28 cellular contexts compared by ENCODE assay signal in genomic region chr5:148708854-148709253, GRCh38. TPM values are rescaled to one million over a fixed set of nuclear protein-coding genes. Genes with fewer than 3 reads are reported as not detected.
A peak's percentile ranks its signal among the peaks of the same experiment; 100 is the strongest.
DNase-seq lines count a peak whose midpoint lies in the region; ATAC-seq and TF ChIP-seq lines count a peak whose summit lies in the region.
"Had no signal": no experiment of that assay in that cellular context is flagged by ENCODE, and none has a peak within 500 bp of the region (broad histone marks: within the 10 kb centered on the region; RNA-seq: fewer than 3 reads in every experiment).

No MANE protein-coding gene starts in this region.

- no TSS peak for BruUV-seq in A673 (replicated peaks; lab: Mats Ljungman, UMichigan)

- TF ChIP-seq CTCF in A673 (conservative IDR thresholded peaks at IDR 0.05; ENCODE audit: low read depth, low read length) (no peak), epithelial cell of esophagus (IDR thresholded peaks at IDR 0.05; ENCODE audit: insufficient read depth, low read depth, low read length, missing control alignments) (no peak)

- no peaks in the 10 kb centered on the region for H3K36me3 Mint-ChIP-seq in activated T-cell treated with anti-CD3 and anti-CD28 coated beads, Interleukin-2, amount 50 U/mL, for 24 hours (ENCODE audit: low read depth)
- H3K36me3 Mint-ChIP-seq: IgD-negative memory B cell had no signal

- H3K9me3 ChIP-seq in A673 (ENCODE audit: low read depth, low read length, poor library complexity, severe bottlenecking) = no peaks in the 10 kb centered on the region
- H3K9me3 ChIP-seq: HAP-1, left lung, upper lobe of left lung had no signal

- intact Hi-C loops in A673 (cut with micrococcal nuclease; ENCODE audit: unreplicated experiment) = no loop called here

- DNase-seq in activated T-cell treated with anti-CD3 and anti-CD28 coated beads, Interleukin-2, amount 50 U/mL, for 24 hours = no peak
- DNase-seq in activated T-cell treated with anti-CD3 and anti-CD28 coated beads for 4 hours (no peak), A673 (ENCODE audit: low spot score) (peak; percentile 55), NCI-H226 (peak; percentile 41), epithelial cell of esophagus (ENCODE audit: low read depth) (peak; percentile 28), NCI-H2227 (lab: John Stamatoyannopoulos, UW; ENCODE audit: unreplicated experiment) (no peak)
- DNase-seq: activated B cell treated with CpG ODN at 0.5 μM for 24 hours; activated effector memory CD4-positive, alpha-beta T cell treated with Interleukin-2 at 50 U/mL for 16 hours; amygdala; C1 segment of cervical spinal cord; COR-L47; DMS79; left lung; mesenchymal stem cell; NCI-H1092 treated with DMSO at 0.1 percent for 48 hours; NCI-H187 treated with DMSO at 0.1 percent for 48 hours; NCI-H2171 treated with DMSO at 0.1 percent for 48 hours; NCI-H526; posterior cingulate gyrus; right cardiac atrium; SIG-M5; substantia nigra; upper lobe of left lung had no signal

- no peak for ATAC-seq in GM21447 (IDR thresholded peaks at IDR 0.05; ENCODE audit: unreplicated experiment)
- ATAC-seq: left lung, Panc1, right cardiac atrium had no signal

- H3K36me3 ChIP-seq in A673 (ENCODE audit: insufficient read depth, low read length, poor library complexity, severe bottlenecking) = no peaks in the 10 kb centered on the region
- H3K36me3 ChIP-seq: HAP-1, left lung, upper lobe of left lung had no signal

- peaks cover 3% of the 10 kb centered on the region for H3K9me3 Mint-ChIP-seq in activated T-cell treated with anti-CD3 and anti-CD28 coated beads, Interleukin-2, amount 50 U/mL, for 24 hours
- H3K9me3 Mint-ChIP-seq: activated B cell treated with CpG ODN at 0.5 μM for 24 hours had no signal

- no peak overlapping the region for H3K4me3 ChIP-seq in A673 (ENCODE audit: low read depth, low read length, poor library complexity, severe bottlenecking)
- H3K4me3 ChIP-seq in epithelial cell of esophagus (ENCODE audit: low read length) = no peak overlapping the region
- H3K4me3 ChIP-seq: HAP-1, left lung, upper lobe of left lung had no signal

- POLR2A ChIA-PET in A673 (lab: Charles Lee; ENCODE audit: low non-redundant PET) = no interaction called here

- H3K4me3 Mint-ChIP-seq in activated T-cell treated with anti-CD3 and anti-CD28 coated beads, Interleukin-2, amount 50 U/mL, for 24 hours = no peak overlapping the region
- H3K4me3 Mint-ChIP-seq: activated B cell treated with CpG ODN at 0.5 μM for 24 hours, IgD-negative memory B cell had no signal

- H3K27ac ChIP-seq in A673 (ENCODE audit: low read depth, low read length, poor library complexity, severe bottlenecking) = no peak overlapping the region
- H3K27ac ChIP-seq: left lung, upper lobe of left lung had no signal

- H3K27ac Mint-ChIP-seq in activated T-cell treated with anti-CD3 and anti-CD28 coated beads, Interleukin-2, amount 50 U/mL, for 24 hours = peak overlapping the region; percentile 75
- H3K27ac Mint-ChIP-seq: activated B cell treated with CpG ODN at 0.5 μM for 24 hours, IgD-negative memory B cell had no signal

- peaks cover 35% of the 10 kb centered on the region for H3K27me3 Mint-ChIP-seq in activated T-cell treated with anti-CD3 and anti-CD28 coated beads, Interleukin-2, amount 50 U/mL, for 24 hours

- no peaks in the 10 kb centered on the region for H3K4me1 ChIP-seq in A673 (ENCODE audit: insufficient read depth, low read length, poor library complexity, severe bottlenecking)
- H3K4me1 ChIP-seq: HAP-1, left lung, upper lobe of left lung had no signal

- peaks cover 26% of the 10 kb centered on the region for H3K27me3 ChIP-seq in A673 (replicated peaks; ENCODE audit: insufficient read depth, low read depth, low read length, poor library complexity)
- H3K27me3 ChIP-seq: left lung, upper lobe of left lung had no signal

- CTCF ChIA-PET in A673 (lab: Charles Lee) = no interaction called here

- peaks cover 33% of the 10 kb centered on the region for H3K4me1 Mint-ChIP-seq in activated T-cell treated with anti-CD3 and anti-CD28 coated beads, Interleukin-2, amount 50 U/mL, for 24 hours (ENCODE audit: low read depth)
- H3K4me1 Mint-ChIP-seq: activated B cell treated with CpG ODN at 0.5 μM for 24 hours, IgD-negative memory B cell had no signal

RNA-seq across cellular contexts. Expression of gene HTR4, which starts 54.5 kb away (rescaled TPM):
- total RNA-seq in A673 (2021) = not detected in 2 replicates
- total RNA-seq: activated B cell treated with CpG ODN at 0.5 μM for 24 hours; activated CD8-positive, alpha-beta memory T cell treated with anti-CD3 and anti-CD28 coated beads for 36 hours; left lung had no signal

Comparison
In these comparisons a context has a peak if more than half of its experiments do, and no peak if none do; other contexts are left out.
1. DNase-seq: peak in A673 (single experiment), NCI-H226 (single experiment) and epithelial cell of esophagus (single experiment); none in activated T-cell treated with anti-CD3 and anti-CD28 coated beads, Interleukin-2, amount 50 U/mL, for 24 hours (single experiment), activated T-cell treated with anti-CD3 and anti-CD28 coated beads for 4 hours (single experiment) and NCI-H2227 (single experiment).